ENCODE assay signal across 8 cellular contexts in the genomic region with DNA sequence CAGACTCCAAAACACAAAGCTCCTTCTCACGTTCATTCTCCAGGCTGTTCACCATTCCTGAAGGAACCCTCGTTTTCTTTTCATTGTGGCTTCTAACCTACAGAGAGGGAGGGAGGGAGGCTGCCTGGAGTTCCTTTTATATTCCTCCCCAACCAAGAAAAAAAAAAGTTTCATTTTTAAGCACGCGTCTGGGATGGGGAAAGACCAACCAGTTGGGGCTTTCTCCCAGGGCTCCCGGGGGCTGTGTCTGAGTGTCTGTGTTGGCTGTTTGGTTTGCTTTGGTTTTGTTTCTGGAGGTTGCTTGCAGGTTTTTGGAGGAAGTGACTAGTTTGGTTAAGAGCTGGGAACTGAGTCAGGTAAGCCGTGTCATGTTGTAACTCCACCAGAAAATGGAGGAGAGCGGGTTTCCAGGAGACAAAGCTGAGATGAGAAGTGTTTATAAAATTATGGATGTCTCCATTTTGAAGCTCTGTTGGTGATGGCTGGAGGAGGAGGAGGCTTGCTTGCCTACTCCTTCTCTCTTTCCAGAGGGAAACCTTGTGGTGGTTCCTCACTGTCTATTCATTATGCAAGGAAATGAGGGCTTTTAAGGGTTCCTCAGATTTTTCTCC. TPM values are rescaled to one million over a fixed set of nuclear protein-coding genes. Genes with fewer than 3 reads are reported as not detected.
DNase-seq lines count a peak whose midpoint lies in the region; ATAC-seq and TF ChIP-seq lines count a peak whose summit lies in the region.

No MANE protein-coding gene starts in this region.

- WGBS in thymus = 31% methylated on average over 7 of the region's 7 CpGs

- H3K36me3 ChIP-seq in brain microvascular endothelial cell (replicated peaks) (no peaks in the 10 kb centered on the region), thymus (ENCODE audit: control insufficient read depth, insufficient read depth) (no peaks in the 10 kb centered on the region)

- ATAC-seq in GM18870 (IDR thresholded peaks at IDR 0.05; ENCODE audit: unreplicated experiment) = no peak

- TF ChIP-seq CTCF in AG10803 (conservative IDR thresholded peaks at IDR 0.05; ENCODE audit: low read length) (no peak), brain microvascular endothelial cell (IDR thresholded peaks at IDR 0.05; ENCODE audit: low read depth, low read length, missing control alignments) (no peak)

- no peaks in the 10 kb centered on the region for H3K9me3 ChIP-seq in thymus (ENCODE audit: control insufficient read depth)

- DNase-seq in AG10803 (ENCODE audit: low read depth) (peak; percentile 51), HT1080 (ENCODE audit: low read depth) (peak; percentile 53), brain microvascular endothelial cell (peak; percentile 28), kidney glomerular epithelial cell (lab: John Stamatoyannopoulos, UW) (peak; percentile 34), epidermal melanocyte (ENCODE audit: insufficient read length, low spot score) (no peak), NK-92 (lab: John Stamatoyannopoulos, UW; ENCODE audit: unreplicated experiment) (no peak)

- H3K27me3 ChIP-seq in brain microvascular endothelial cell (replicated peaks) (no peaks in the 10 kb centered on the region), thymus (ENCODE audit: control insufficient read depth, insufficient read depth) (peaks cover 26% of the 10 kb centered on the region)

- H3K27ac ChIP-seq in brain microvascular endothelial cell (peak overlapping the region; percentile 55), thymus (ENCODE audit: low read depth) (peak overlapping the region; percentile 43)

- in situ Hi-C loops in brain microvascular endothelial cell (cut with HindIII; ENCODE audit: low pct_ligation_motif_present, low sequenced_read_pairs) = no loop called here

- H3K4me1 ChIP-seq in thymus (ENCODE audit: control insufficient read depth, insufficient read depth, low read length) = peaks cover 4% of the 10 kb centered on the region

- H3K4me3 ChIP-seq in AG10803 (ENCODE audit: low read length) (peak overlapping the region; percentile 93), brain microvascular endothelial cell (ENCODE audit: low read depth, low read length) (peak overlapping the region; percentile 87), thymus (ENCODE audit: low read length) (peak overlapping the region; percentile 47)

RNA-seq across cellular contexts. Expression of a gene that starts 1.7 kb away (rescaled TPM):
- total RNA-seq in HT1080 (2014; rRNA removed; shearing (Covaris generic)) = 11.6 and 11.9 TPM in 2 replicates
- 4.1 and 4.7 TPM in 2 replicates for polyA plus RNA-seq in HT1080 (2015; cell fraction: cytosol; rRNA removed)
- 11.1 and 11.9 TPM in 2 replicates for polyA plus RNA-seq in HT1080 (2015; cell fraction: nucleus; rRNA removed)
- 2.0 TPM for polyA plus RNA-seq in thymus

Comparison
In these comparisons a context has a peak if more than half of its experiments do, and no peak if none do; other contexts are left out.
1. DNase-seq: peak in AG10803 (single experiment), HT1080 (single experiment), brain microvascular endothelial cell (single experiment) and kidney glomerular epithelial cell (single experiment); none in epidermal melanocyte (single experiment) and NK-92 (single experiment).
2. Peak in every context shown above with its lines, with median percentiles within 50 percentile points of each other: H3K4me3 ChIP-seq.